Comparison of ENCODE assay signal across 12 cellular contexts in genomic region chr11:102410382-102410784, GRCh38. TPM values are rescaled to one million over a fixed set of nuclear protein-coding genes. Genes with fewer than 3 reads are reported as not detected.
DNase-seq lines count a peak whose midpoint lies in the region; ATAC-seq and TF ChIP-seq lines count a peak whose summit lies in the region.
"Had no signal": no experiment of that assay in that cellular context is flagged by ENCODE, and none has a peak within 500 bp of the region (broad histone marks: within the 10 kb centered on the region; RNA-seq: fewer than 3 reads in every experiment).

No MANE protein-coding gene starts in this region.

- H3K27ac ChIP-seq in DND-41 (ENCODE audit: low read length), result no peak overlapping the region
- H3K27ac ChIP-seq in endodermal cell (ENCODE audit: low read depth, low read length), result no peak overlapping the region
- H3K27ac ChIP-seq in neural progenitor cell, result no peak overlapping the region
- H3K27ac ChIP-seq in coronary artery, result no peak overlapping the region
- H3K27ac ChIP-seq: HL-60 had no signal

- H3K4me1 Mint-ChIP-seq in endodermal cell (peaks cover 28% of the 10 kb centered on the region), neural progenitor cell (no peaks in the 10 kb centered on the region)

- H3K9me3 Mint-ChIP-seq in endodermal cell (no peaks in the 10 kb centered on the region), neural progenitor cell (peaks cover 13% of the 10 kb centered on the region)

- H3K36me3 ChIP-seq in DND-41 (ENCODE audit: insufficient read depth, low read length), result peaks cover 10% of the 10 kb centered on the region
- peaks cover 22% of the 10 kb centered on the region for H3K36me3 ChIP-seq in endodermal cell (ENCODE audit: control insufficient read depth, insufficient read depth, low read length)
- no peaks in the 10 kb centered on the region for H3K36me3 ChIP-seq in neural progenitor cell

- peak overlapping the region; percentile 65 for H3K27ac Mint-ChIP-seq in endodermal cell
- peak overlapping the region; percentile 34 for H3K27ac Mint-ChIP-seq in neural progenitor cell

- DNase-seq in DND-41 (no peak), LHCN-M2 (ENCODE audit: low read depth) (peak; percentile 77), endodermal cell (no peak), neural progenitor cell (ENCODE audit: low spot score) (no peak), cerebellar cortex (ENCODE audit: low spot score) (no peak), coronary artery (ENCODE audit: low spot score) (no peak)
- no peak for DNase-seq in stimulated activated CD4-positive, alpha-beta T cell treated with anti-CD3 and anti-CD28 coated beads, Interleukin-4, amount 100 ng/mL, for 24 hours
- DNase-seq: cerebellar nuclear complex; midbrain; NCI-H1048; NK-92 treated with Interleukin-12 subunit alpha and Interleukin-12 subunit beta, amount 100 ng/mL, for 24 hours had no signal

- H3K4me1 ChIP-seq in DND-41 (ENCODE audit: insufficient read depth, low read length) (0 out of 2 replicates have a peak, but pooled peaks cover 2% of the 10 kb centered on the region), endodermal cell (ENCODE audit: control insufficient read depth, insufficient read depth, low read length) (no peaks in the 10 kb centered on the region), neural progenitor cell (no peaks in the 10 kb centered on the region)

- no peak overlapping the region for H3K4me2 ChIP-seq in DND-41 (ENCODE audit: insufficient read depth, low read length)
- no peak overlapping the region for H3K4me2 ChIP-seq in neural progenitor cell

- WGBS in endodermal cell (ENCODE audit: insufficient coverage in 1 of 2, insufficient read length in 1 of 2), 2 experiments, result 92% methylated on average over 5 of the region's 5 CpGs; no CpG with 5 or more reads in 1 of the 2 experiments

- ATAC-seq in DND-41 (ENCODE audit: insufficient read depth, low read depth), result 0 out of 3 replicates have a peak, but pooled peaks have one; percentile 33

- H3K79me2 ChIP-seq in DND-41 (ENCODE audit: insufficient read depth, low read length), result peaks cover 94% of the 10 kb centered on the region
- peaks cover 67% of the 10 kb centered on the region for H3K79me2 ChIP-seq in neural progenitor cell (ENCODE audit: low read depth)

- no peaks in the 10 kb centered on the region for H3K27me3 ChIP-seq in DND-41 (ENCODE audit: insufficient read depth, low read length, poor library complexity)
- no peaks in the 10 kb centered on the region for H3K27me3 ChIP-seq in endodermal cell (ENCODE audit: control insufficient read depth, insufficient read depth, low read length, poor library complexity, severe bottlenecking)
- H3K27me3 ChIP-seq in neural progenitor cell, result no peaks in the 10 kb centered on the region

- H3K36me3 Mint-ChIP-seq in endodermal cell (ENCODE audit: low read depth) (peaks cover 25% of the 10 kb centered on the region), neural progenitor cell (peaks cover 34% of the 10 kb centered on the region)

- no peaks in the 10 kb centered on the region for H3F3A ChIP-seq in neural progenitor cell (ENCODE audit: low read depth)

- no peaks in the 10 kb centered on the region for H3K27me3 Mint-ChIP-seq in endodermal cell (ENCODE audit: insufficient read depth)
- no peaks in the 10 kb centered on the region for H3K27me3 Mint-ChIP-seq in neural progenitor cell (ENCODE audit: insufficient read depth, low read depth)

- TF ChIP-seq CTCF in DND-41 (IDR thresholded peaks at IDR 0.05; ENCODE audit: borderline replicate concordance, extremely low read depth, low read length, poor library complexity, severe bottlenecking), result no peak
- no peak for TF ChIP-seq CTCF in endodermal cell (conservative IDR thresholded peaks at IDR 0.05)
- TF ChIP-seq CTCF in neural progenitor cell (IDR thresholded peaks at IDR 0.05), result no peak
- TF ChIP-seq CTCF in coronary artery (IDR thresholded peaks at IDR 0.05), result no peak

- H3K9ac ChIP-seq in DND-41 (ENCODE audit: low read depth, low read length) (no peak overlapping the region), endodermal cell (ENCODE audit: extremely low read depth, low read length, poor library complexity, severe bottlenecking) (no peak overlapping the region), neural progenitor cell (no peak overlapping the region)

- peaks cover 71% of the 10 kb centered on the region for H4K20me1 ChIP-seq in DND-41 (ENCODE audit: insufficient read depth, low read length)
- peaks cover 12% of the 10 kb centered on the region for H4K20me1 ChIP-seq in neural progenitor cell (ENCODE audit: low read depth)

- no peak overlapping the region for H3K4me3 ChIP-seq in DND-41 (ENCODE audit: low read depth in 1 of 2, low read length in 2 of 2)
- H3K4me3 ChIP-seq in endodermal cell (ENCODE audit: low read length), result no peak overlapping the region
- no peak overlapping the region for H3K4me3 ChIP-seq in neural progenitor cell
- no peak overlapping the region for H3K4me3 ChIP-seq in coronary artery

- H3K4me3 Mint-ChIP-seq in endodermal cell, result no peak overlapping the region
- no peak overlapping the region for H3K4me3 Mint-ChIP-seq in neural progenitor cell

- H2AFZ ChIP-seq in DND-41 (ENCODE audit: low read depth, low read length), result no peak overlapping the region
- no peak overlapping the region for H2AFZ ChIP-seq in neural progenitor cell (replicated peaks)

- no peaks in the 10 kb centered on the region for H3K9me3 ChIP-seq in DND-41 (ENCODE audit: insufficient read depth, low read length, severe bottlenecking)
- no peaks in the 10 kb centered on the region for H3K9me3 ChIP-seq in endodermal cell (ENCODE audit: control insufficient read depth, low read length)
- no peaks in the 10 kb centered on the region for H3K9me3 ChIP-seq in neural progenitor cell (ENCODE audit: low read depth)

RNA-seq across cellular contexts. Expression of gene TMEM123, which starts 42.2 kb away (rescaled TPM):
- total RNA-seq in LHCN-M2 (2014; rRNA removed), result 132 and 149 TPM in 2 replicates
- polyA plus RNA-seq in LHCN-M2 (2012), result 66.7 TPM
- 100 to 1,000 TPM; 216 to 256 TPM for total RNA-seq in endodermal cell
- 193 TPM for polyA plus RNA-seq in endodermal cell (2013, experiment 1 of 2)
- 178 TPM for polyA plus RNA-seq in endodermal cell (2013, experiment 2 of 2)
- total RNA-seq in neural progenitor cell (ENCODE audit: low replicate concordance), result 127 and 230 TPM in 2 replicates
